In the genomic region with DNA sequence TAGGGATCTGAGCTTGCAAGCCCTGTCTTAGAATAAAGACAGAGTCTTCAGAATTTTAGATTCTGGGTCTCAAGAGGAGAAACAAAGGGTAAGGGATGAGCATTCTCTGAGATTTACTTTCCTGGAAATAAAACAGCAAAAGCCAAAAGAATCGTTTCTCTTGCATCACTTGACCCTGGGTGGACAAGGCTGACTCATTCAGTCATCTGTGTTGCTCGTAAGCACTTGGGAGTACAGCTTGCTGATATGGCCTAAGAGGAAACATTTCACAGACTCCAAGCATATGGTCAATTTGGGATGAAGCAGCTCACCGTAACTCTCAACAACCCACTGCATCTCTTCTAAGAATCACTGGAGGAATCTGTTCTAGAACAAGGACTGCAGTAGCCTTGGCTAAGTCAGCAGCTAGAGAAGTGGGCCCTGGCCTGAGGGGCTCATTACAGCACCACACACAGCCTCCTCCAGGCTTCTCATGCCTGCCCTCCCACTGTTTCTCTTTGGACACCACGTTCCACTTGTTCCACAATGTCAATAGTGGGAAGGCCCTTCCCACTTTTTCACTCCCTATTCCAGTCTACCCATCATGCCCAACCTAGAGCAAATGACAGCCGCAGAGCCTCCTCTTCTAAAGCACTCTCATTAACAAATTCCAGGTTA, we compare ENCODE assay signal across 1 cellular context.
TF ChIP-seq lines count a peak whose summit lies in the region.

No MANE protein-coding gene starts in this region.

TF ChIP-seq in IMR-90, 13 proteins besides CTCF, POLR2A, EP300 and RAD21 (continued from another document):
- TF ChIP-seq, protein P1, sequence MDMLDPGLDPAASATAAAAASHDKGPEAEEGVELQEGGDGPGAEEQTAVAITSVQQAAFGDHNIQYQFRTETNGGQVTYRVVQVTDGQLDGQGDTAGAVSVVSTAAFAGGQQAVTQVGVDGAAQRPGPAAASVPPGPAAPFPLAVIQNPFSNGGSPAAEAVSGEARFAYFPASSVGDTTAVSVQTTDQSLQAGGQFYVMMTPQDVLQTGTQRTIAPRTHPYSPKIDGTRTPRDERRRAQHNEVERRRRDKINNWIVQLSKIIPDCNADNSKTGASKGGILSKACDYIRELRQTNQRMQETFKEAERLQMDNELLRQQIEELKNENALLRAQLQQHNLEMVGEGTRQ (IDR thresholded peaks at IDR 0.05; ENCODE audit: low read depth, low read length) = no peak
- 0 out of 2 replicates have a peak, but pooled peaks have one; percentile 20 for TF ChIP-seq MAFK (IDR thresholded peaks at IDR 0.05; ENCODE audit: low read depth, low read length)
